ENCODE assay signal across 1 cellular context in the genomic region with DNA sequence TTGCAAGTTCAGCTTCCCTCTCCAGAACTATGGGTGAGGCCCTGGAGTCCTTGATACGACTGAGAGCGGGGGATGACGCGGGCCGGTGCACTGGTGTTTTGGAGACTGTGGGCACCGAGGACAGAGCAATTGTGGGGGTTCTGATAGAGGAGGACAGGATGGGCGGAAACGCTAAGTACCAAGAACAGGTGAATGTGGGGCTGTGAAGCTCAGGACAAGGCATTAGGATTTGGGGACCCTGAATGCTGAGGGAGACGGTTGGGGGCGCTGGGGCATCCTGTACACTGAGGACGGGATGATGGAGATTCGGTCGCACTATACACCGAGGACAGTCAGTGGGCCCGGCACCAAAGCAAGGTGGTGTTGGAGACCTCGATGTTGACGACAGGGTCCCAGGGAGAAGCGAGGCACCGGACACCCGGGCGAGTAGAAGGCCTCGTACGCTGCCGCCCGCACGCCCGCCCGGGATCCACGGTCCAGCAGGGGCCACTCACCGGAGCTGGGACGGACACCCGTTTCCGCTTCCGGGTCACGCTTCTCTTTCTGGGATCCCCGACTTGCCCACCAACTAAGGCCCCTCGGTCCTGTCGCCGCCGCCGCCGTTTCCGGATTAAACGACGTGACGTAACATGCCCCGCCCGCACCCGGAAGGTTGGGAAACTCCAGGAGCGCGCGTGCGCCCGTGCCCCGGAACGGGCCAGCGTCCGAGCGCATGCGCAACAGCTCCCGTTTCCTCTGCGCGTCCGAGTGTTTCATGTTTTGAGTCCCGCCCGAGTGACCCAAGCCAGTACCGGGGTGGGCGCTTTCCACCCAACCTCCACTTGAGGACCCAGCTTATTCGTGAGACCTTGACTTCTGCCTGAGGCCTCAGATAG.
TF ChIP-seq lines count a peak whose summit lies in the region.

A gene (minus strand): TSS at position 612 of the 875 bp plus-strand sequence. CDS start 893 bp downstream, outside the sequence.

TF ChIP-seq in K562, 482 proteins besides CTCF, POLR2A, EP300 and RAD21 (continued from another document):
- TF ChIP-seq, protein P1, sequence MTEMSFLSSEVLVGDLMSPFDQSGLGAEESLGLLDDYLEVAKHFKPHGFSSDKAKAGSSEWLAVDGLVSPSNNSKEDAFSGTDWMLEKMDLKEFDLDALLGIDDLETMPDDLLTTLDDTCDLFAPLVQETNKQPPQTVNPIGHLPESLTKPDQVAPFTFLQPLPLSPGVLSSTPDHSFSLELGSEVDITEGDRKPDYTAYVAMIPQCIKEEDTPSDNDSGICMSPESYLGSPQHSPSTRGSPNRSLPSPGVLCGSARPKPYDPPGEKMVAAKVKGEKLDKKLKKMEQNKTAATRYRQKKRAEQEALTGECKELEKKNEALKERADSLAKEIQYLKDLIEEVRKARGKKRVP (CRISPR knock-in tag; IDR thresholded peaks at IDR 0.05) = peak; percentile 61
- TF ChIP-seq ZNF175 (CRISPR knock-in tag; IDR thresholded peaks at IDR 0.05; ENCODE audit: low read depth) (no peak), ZBTB1 (CRISPR knock-in tag; IDR thresholded peaks at IDR 0.05; ENCODE audit: borderline replicate concordance, low read depth) (no peak), ZNF174 (CRISPR knock-in tag; IDR thresholded peaks at IDR 0.05) (no peak), SETDB1 (IDR thresholded peaks at IDR 0.05; ENCODE audit: low read length) (no peak), RHOXF2B (CRISPR knock-in tag; conservative IDR thresholded peaks at IDR 0.05) (peak; percentile 84), ZNF77 (CRISPR knock-in tag; IDR thresholded peaks at IDR 0.05) (peak; percentile 86; the same call in 1 of the 2 replicates), ARNT (IDR thresholded peaks at IDR 0.05) (no peak), MAFF (IDR thresholded peaks at IDR 0.05; ENCODE audit: low read length) (no peak), ZNF12 (CRISPR knock-in tag; IDR thresholded peaks at IDR 0.05) (no peak), ZNF766 (CRISPR knock-in tag; conservative IDR thresholded peaks at IDR 0.05) (no peak), TCF7L2 (IDR thresholded peaks at IDR 0.05; ENCODE audit: low read depth, low read length) (no peak), NR2F6 (CRISPR knock-in tag; IDR thresholded peaks at IDR 0.05) (no peak), ZNF589 (CRISPR knock-in tag; IDR thresholded peaks at IDR 0.05; ENCODE audit: low read depth) (no peak), NUFIP1 (IDR thresholded peaks at IDR 0.05; ENCODE audit: partially characterized antibody) (no peak), GATA2 (CRISPR knock-in tag; IDR thresholded peaks at IDR 0.05) (no peak), NRF1 (conservative IDR thresholded peaks at IDR 0.05 in 1 of 2, IDR thresholded peaks at IDR 0.05 in 1 of 2) (peak; percentile 100), HMG20A (CRISPR knock-in tag; conservative IDR thresholded peaks at IDR 0.05) (no peak), ZFX (CRISPR knock-in tag; IDR thresholded peaks at IDR 0.05) (peak; percentile 87), TSC22D4 (tag; IDR thresholded peaks at IDR 0.05) (no peak), KDM1A (IDR thresholded peaks at IDR 0.05) (no peak)
- TF ChIP-seq, protein P2, sequence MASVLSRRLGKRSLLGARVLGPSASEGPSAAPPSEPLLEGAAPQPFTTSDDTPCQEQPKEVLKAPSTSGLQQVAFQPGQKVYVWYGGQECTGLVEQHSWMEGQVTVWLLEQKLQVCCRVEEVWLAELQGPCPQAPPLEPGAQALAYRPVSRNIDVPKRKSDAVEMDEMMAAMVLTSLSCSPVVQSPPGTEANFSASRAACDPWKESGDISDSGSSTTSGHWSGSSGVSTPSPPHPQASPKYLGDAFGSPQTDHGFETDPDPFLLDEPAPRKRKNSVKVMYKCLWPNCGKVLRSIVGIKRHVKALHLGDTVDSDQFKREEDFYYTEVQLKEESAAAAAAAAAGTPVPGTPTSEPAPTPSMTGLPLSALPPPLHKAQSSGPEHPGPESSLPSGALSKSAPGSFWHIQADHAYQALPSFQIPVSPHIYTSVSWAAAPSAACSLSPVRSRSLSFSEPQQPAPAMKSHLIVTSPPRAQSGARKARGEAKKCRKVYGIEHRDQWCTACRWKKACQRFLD (CRISPR knock-in tag; IDR thresholded peaks at IDR 0.05) = no peak; the same call in 1 of the 2 replicates
- TF ChIP-seq, protein P3, sequence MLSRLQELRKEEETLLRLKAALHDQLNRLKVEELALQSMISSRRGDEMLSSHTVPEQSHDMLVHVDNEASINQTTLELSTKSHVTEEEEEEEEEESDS (CRISPR knock-in tag; IDR thresholded peaks at IDR 0.05) = no peak
- TF ChIP-seq, protein P4, sequence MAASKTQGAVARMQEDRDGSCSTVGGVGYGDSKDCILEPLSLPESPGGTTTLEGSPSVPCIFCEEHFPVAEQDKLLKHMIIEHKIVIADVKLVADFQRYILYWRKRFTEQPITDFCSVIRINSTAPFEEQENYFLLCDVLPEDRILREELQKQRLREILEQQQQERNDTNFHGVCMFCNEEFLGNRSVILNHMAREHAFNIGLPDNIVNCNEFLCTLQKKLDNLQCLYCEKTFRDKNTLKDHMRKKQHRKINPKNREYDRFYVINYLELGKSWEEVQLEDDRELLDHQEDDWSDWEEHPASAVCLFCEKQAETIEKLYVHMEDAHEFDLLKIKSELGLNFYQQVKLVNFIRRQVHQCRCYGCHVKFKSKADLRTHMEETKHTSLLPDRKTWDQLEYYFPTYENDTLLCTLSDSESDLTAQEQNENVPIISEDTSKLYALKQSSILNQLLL (CRISPR knock-in tag; IDR thresholded peaks at IDR 0.05; ENCODE audit: borderline replicate concordance) = no peak
- TF ChIP-seq, protein P5, sequence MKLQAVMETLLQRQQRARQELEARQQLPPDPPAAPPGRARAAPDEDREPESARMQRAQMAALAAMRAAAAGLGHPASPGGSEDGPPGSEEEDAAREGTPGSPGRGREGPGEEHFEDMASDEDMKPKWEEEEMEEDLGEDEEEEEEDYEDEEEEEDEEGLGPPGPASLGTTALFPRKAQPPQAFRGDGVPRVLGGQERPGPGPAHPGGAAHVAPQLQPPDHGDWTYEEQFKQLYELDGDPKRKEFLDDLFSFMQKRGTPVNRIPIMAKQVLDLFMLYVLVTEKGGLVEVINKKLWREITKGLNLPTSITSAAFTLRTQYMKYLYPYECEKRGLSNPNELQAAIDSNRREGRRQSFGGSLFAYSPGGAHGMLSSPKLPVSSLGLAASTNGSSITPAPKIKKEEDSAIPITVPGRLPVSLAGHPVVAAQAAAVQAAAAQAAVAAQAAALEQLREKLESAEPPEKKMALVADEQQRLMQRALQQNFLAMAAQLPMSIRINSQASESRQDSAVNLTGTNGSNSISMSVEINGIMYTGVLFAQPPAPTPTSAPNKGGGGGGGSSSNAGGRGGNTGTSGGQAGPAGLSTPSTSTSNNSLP (IDR thresholded peaks at IDR 0.05; ENCODE audit: borderline replicate concordance, low read depth, low read length) = no peak
- TF ChIP-seq, protein P6, sequence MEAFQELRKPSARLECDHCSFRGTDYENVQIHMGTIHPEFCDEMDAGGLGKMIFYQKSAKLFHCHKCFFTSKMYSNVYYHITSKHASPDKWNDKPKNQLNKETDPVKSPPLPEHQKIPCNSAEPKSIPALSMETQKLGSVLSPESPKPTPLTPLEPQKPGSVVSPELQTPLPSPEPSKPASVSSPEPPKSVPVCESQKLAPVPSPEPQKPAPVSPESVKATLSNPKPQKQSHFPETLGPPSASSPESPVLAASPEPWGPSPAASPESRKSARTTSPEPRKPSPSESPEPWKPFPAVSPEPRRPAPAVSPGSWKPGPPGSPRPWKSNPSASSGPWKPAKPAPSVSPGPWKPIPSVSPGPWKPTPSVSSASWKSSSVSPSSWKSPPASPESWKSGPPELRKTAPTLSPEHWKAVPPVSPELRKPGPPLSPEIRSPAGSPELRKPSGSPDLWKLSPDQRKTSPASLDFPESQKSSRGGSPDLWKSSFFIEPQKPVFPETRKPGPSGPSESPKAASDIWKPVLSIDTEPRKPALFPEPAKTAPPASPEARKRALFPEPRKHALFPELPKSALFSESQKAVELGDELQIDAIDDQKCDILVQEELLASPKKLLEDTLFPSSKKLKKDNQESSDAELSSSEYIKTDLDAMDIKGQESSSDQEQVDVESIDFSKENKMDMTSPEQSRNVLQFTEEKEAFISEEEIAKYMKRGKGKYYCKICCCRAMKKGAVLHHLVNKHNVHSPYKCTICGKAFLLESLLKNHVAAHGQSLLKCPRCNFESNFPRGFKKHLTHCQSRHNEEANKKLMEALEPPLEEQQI (IDR thresholded peaks at IDR 0.05) = no peak
- TF ChIP-seq, protein P7, sequence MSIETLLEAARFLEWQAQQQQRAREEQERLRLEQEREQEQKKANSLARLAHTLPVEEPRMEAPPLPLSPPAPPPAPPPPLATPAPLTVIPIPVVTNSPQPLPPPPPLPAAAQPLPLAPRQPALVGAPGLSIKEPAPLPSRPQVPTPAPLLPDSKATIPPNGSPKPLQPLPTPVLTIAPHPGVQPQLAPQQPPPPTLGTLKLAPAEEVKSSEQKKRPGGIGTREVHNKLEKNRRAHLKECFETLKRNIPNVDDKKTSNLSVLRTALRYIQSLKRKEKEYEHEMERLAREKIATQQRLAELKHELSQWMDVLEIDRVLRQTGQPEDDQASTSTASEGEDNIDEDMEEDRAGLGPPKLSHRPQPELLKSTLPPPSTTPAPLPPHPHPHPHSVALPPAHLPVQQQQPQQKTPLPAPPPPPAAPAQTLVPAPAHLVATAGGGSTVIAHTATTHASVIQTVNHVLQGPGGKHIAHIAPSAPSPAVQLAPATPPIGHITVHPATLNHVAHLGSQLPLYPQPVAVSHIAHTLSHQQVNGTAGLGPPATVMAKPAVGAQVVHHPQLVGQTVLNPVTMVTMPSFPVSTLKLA (conservative IDR thresholded peaks at IDR 0.05) = peak; percentile 82 to 90
- TF ChIP-seq, protein P8, sequence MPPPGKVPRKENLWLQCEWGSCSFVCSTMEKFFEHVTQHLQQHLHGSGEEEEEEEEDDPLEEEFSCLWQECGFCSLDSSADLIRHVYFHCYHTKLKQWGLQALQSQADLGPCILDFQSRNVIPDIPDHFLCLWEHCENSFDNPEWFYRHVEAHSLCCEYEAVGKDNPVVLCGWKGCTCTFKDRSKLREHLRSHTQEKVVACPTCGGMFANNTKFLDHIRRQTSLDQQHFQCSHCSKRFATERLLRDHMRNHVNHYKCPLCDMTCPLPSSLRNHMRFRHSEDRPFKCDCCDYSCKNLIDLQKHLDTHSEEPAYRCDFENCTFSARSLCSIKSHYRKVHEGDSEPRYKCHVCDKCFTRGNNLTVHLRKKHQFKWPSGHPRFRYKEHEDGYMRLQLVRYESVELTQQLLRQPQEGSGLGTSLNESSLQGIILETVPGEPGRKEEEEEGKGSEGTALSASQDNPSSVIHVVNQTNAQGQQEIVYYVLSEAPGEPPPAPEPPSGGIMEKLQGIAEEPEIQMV (tag; conservative IDR thresholded peaks at IDR 0.05; ENCODE audit: low read depth) = no peak
